In the genomic region with DNA sequence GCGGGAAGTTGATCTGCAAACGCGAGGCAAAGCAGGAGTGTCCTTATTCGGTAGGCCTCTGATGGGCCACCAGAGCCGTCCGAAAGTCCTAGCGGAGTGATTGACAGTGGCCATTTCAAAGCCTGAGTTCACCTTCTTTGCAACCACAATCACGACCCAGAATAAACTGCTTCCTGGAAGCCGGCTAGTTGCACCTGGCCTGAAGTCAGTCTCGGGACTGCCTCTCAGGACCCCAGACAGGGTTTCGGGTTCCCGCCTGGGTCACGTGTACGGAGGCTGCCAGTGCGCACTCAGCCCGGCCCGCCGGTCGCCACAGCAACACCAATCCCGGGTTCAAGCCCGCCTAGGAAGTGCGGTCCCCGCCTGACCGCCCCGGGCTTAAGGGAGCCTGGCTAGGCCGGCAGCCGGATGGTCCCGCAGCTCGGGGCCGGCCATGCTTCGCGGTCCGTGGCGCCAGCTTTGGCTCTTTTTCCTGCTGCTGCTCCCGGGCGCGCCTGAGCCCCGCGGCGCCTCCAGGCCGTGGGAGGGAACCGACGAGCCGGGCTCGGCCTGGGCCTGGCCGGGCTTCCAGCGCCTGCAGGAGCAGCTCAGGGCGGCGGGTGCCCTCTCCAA, we compare ENCODE assay signal across 8 cellular contexts. TPM values are rescaled to one million over a fixed set of nuclear protein-coding genes. Genes with fewer than 3 reads are reported as not detected.
DNase-seq lines count a peak whose midpoint lies in the region; ATAC-seq and TF ChIP-seq lines count a peak whose summit lies in the region.

A gene with protein sequence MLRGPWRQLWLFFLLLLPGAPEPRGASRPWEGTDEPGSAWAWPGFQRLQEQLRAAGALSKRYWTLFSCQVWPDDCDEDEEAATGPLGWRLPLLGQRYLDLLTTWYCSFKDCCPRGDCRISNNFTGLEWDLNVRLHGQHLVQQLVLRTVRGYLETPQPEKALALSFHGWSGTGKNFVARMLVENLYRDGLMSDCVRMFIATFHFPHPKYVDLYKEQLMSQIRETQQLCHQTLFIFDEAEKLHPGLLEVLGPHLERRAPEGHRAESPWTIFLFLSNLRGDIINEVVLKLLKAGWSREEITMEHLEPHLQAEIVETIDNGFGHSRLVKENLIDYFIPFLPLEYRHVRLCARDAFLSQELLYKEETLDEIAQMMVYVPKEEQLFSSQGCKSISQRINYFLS (plus strand): TSS at position 375 of the 612 bp plus-strand sequence. CDS start 59 bp downstream, at position 434.

- TF ChIP-seq POLR2A in esophagus muscularis mucosa (IDR thresholded peaks at IDR 0.05; ENCODE audit: low read depth): peak; percentile 83

- peaks cover 29% of the 10 kb centered on the region for H3K4me1 Mint-ChIP-seq in activated T-cell treated with anti-CD3 and anti-CD28 coated beads, Interleukin-2, amount 50 U/mL, for 4 hours (ENCODE audit: low read depth)

- H3K27ac ChIP-seq in esophagus muscularis mucosa (replicated peaks in 1 of 4): peak within 1 kb of the TSS; percentile 87 to 95 (median 91)
- H3K27ac ChIP-seq in muscle layer of colon (ENCODE audit: low read depth, low read length): peak within 1 kb of the TSS; percentile 91

- TF ChIP-seq EP300 in esophagus muscularis mucosa (IDR thresholded peaks at IDR 0.05): no peak

- intact Hi-C loops in esophagus muscularis mucosa (cut with DNase I): loop anchor here (2.0 to 10.0 kb wide), 2 partner anchors 213 to 289 kb away; a partner anchor contains a TSS

- H3K4me3 ChIP-seq in esophagus muscularis mucosa (peak within 1 kb of the TSS; percentile 83 to 93 (median 89)), muscle layer of colon (ENCODE audit: low read depth in 1 of 2, low read length in 2 of 2) (peak within 1 kb of the TSS; percentile 67 to 93)

- H3K4me3 Mint-ChIP-seq in activated T-cell treated with anti-CD3 and anti-CD28 coated beads, Interleukin-2, amount 50 U/mL, for 4 hours: peak within 1 kb of the TSS; percentile 93

- peaks cover 15 to 32% (median 24%) of the 10 kb centered on the region in 4 donors for H3K4me1 ChIP-seq in esophagus muscularis mucosa
- H3K4me1 ChIP-seq in muscle layer of colon (ENCODE audit: insufficient read depth, low read length): peaks cover 17% of the 10 kb centered on the region

- H3K27me3 ChIP-seq in esophagus muscularis mucosa (no peaks in the 10 kb centered on the region), muscle layer of colon (ENCODE audit: control insufficient read depth in 1 of 2, insufficient read depth in 2 of 2, low read length in 2 of 2) (no peaks in the 10 kb centered on the region)

- peaks cover 2% of the 10 kb centered on the region for H3K36me3 Mint-ChIP-seq in activated T-cell treated with anti-CD3 and anti-CD28 coated beads, Interleukin-2, amount 50 U/mL, for 4 hours (ENCODE audit: insufficient read depth)

- no peaks in the 10 kb centered on the region for H3K9me3 ChIP-seq in esophagus muscularis mucosa
- H3K9me3 ChIP-seq in muscle layer of colon (ENCODE audit: low read length): no peaks in the 10 kb centered on the region

- peaks cover 7 to 21% (median 20%) of the 10 kb centered on the region in 4 donors for H3K36me3 ChIP-seq in esophagus muscularis mucosa
- H3K36me3 ChIP-seq in muscle layer of colon (ENCODE audit: insufficient read depth, low read length): peaks cover 21% of the 10 kb centered on the region

- H3K9me3 Mint-ChIP-seq in activated T-cell treated with anti-CD3 and anti-CD28 coated beads, Interleukin-2, amount 50 U/mL, for 4 hours: no peaks in the 10 kb centered on the region

- peak within 1 kb of the TSS; percentile 70 for H3K9ac ChIP-seq in muscle layer of colon (ENCODE audit: low read length)

- TF ChIP-seq CTCF in esophagus muscularis mucosa (IDR thresholded peaks at IDR 0.05): no peak

- 0% methylated on average over 15 of the region's 49 CpGs for whole genome bisulfite sequencing in esophagus muscularis mucosa

- H3K27me3 Mint-ChIP-seq in activated T-cell treated with anti-CD3 and anti-CD28 coated beads, Interleukin-2, amount 50 U/mL, for 4 hours (ENCODE audit: low read depth): no peaks in the 10 kb centered on the region

- DNase-seq in DMS 273 treated with DMSO at 0.1 percent for 48 hours (lab: John Stamatoyannopoulos, UW) (peak; percentile 77), HuH-7 (ENCODE audit: low spot score) (peak; percentile 89), OCI-M2 (lab: John Stamatoyannopoulos, UW; ENCODE audit: unreplicated experiment) (peak; percentile 28), esophagus muscularis mucosa (ENCODE audit: extremely low spot score) (peak; percentile 98)
- DNase-seq in activated T-cell treated with anti-CD3 and anti-CD28 coated beads, Interleukin-2, amount 50 U/mL, for 4 hours: peak; percentile 66
- peak; percentile 59 for DNase-seq in stimulated activated CD8-positive, alpha-beta memory T cell treated with anti-CD3 and anti-CD28 coated beads, Interleukin-7, amount 100 ng/mL, for 24 hours (ENCODE audit: low read depth)

- ATAC-seq in GM21526 (IDR thresholded peaks at IDR 0.05; ENCODE audit: low FRiP score, unreplicated experiment): peak; percentile 88
- ATAC-seq in activated T-cell treated with anti-CD3 and anti-CD28 coated beads, Interleukin-2, amount 50 U/mL, for 4 hours: peak; percentile 84 to 88

RNA-seq across cellular contexts. Expression of the gene that starts here (rescaled TPM):
- total RNA-seq in activated T-cell treated with anti-CD3 and anti-CD28 coated beads, Interleukin-2, amount 50 U/mL, for 4 hours: 10 to 100 TPM; 38.7 to 39.9 (median 39.8) TPM
- total RNA-seq in esophagus muscularis mucosa: 10 to 100 TPM; 38.6 to 55.8 (median 39.1) TPM

Comparison
In these comparisons a context has a peak if more than half of its experiments do, and no peak if none do; other contexts are left out.
1. Peak in every context shown above with its lines: DNase-seq, ATAC-seq, H3K4me3 ChIP-seq and H3K27ac ChIP-seq.
2. DNase-seq: peak in every context shown above with its lines; median percentile 98 in esophagus muscularis mucosa; 89 in HuH-7; 77 in DMS 273 treated with DMSO at 0.1 percent for 48 hours; 66 in activated T-cell treated with anti-CD3 and anti-CD28 coated beads, Interleukin-2, amount 50 U/mL, for 4 hours; 59 in stimulated activated CD8-positive, alpha-beta memory T cell treated with anti-CD3 and anti-CD28 coated beads, Interleukin-7, amount 100 ng/mL, for 24 hours; 28 in OCI-M2.